14 cellular contexts compared by ENCODE assay signal in genomic region chr15:75739791-75740190, GRCh38. TPM values are rescaled to one million over a fixed set of nuclear protein-coding genes. Genes with fewer than 3 reads are reported as not detected.
DNase-seq lines count a peak whose midpoint lies in the region; ATAC-seq and TF ChIP-seq lines count a peak whose summit lies in the region.
"Had no signal": no experiment of that assay in that cellular context is flagged by ENCODE, and none has a peak within 500 bp of the region (broad histone marks: within the 10 kb centered on the region; RNA-seq: fewer than 3 reads in every experiment).

No MANE protein-coding gene starts in this region.

- H3K4me1 Mint-ChIP-seq in CD14-positive monocyte: peaks cover 35% of the 10 kb centered on the region
- peaks cover 7 to 16% (median 14%) of the 10 kb centered on the region in 3 donors for H3K4me1 Mint-ChIP-seq in CD8-positive, alpha-beta memory T cell
- H3K4me1 Mint-ChIP-seq in activated naive CD8-positive, alpha-beta T cell treated with anti-CD3 and anti-CD28 coated beads, Interleukin-2, amount 10 ng/mL, durations not matched to agents 7 days and 5 days: peaks cover 5% of the 10 kb centered on the region
- peaks cover 0 to 3% of the 10 kb centered on the region in 2 donors for H3K4me1 Mint-ChIP-seq in natural killer cell treated with Interleukin-12 subunit alpha and Interleukin-12 subunit beta and Interleukin-15 and Interleukin-18, amount 100 ng/mL, for 72 hours (ENCODE audit: low read depth in 2 of 2)

- H3K36me3 Mint-ChIP-seq in CD14-positive monocyte: no peaks in the 10 kb centered on the region
- no peaks in the 10 kb centered on the region for H3K36me3 Mint-ChIP-seq in CD8-positive, alpha-beta memory T cell
- no peaks in the 10 kb centered on the region for H3K36me3 Mint-ChIP-seq in activated naive CD8-positive, alpha-beta T cell treated with anti-CD3 and anti-CD28 coated beads, Interleukin-2, amount 10 ng/mL, durations not matched to agents 7 days and 5 days
- no peaks in the 10 kb centered on the region for H3K36me3 Mint-ChIP-seq in natural killer cell treated with Interleukin-12 subunit alpha and Interleukin-12 subunit beta and Interleukin-15 and Interleukin-18, amount 100 ng/mL, for 72 hours

- H3K27ac Mint-ChIP-seq in CD14-positive monocyte: peak overlapping the region in 4 of 7 donors; percentile 15 to 92 (median 82)
- H3K27ac Mint-ChIP-seq in CD8-positive, alpha-beta memory T cell: peak overlapping the region in 4 of 8 donors; percentile 55 to 81 (median 74)
- no peak overlapping the region for H3K27ac Mint-ChIP-seq in activated naive CD8-positive, alpha-beta T cell treated with anti-CD3 and anti-CD28 coated beads, Interleukin-2, amount 10 ng/mL, durations not matched to agents 7 days and 5 days
- H3K27ac Mint-ChIP-seq in natural killer cell treated with Interleukin-12 subunit alpha and Interleukin-12 subunit beta and Interleukin-15 and Interleukin-18, amount 100 ng/mL, for 72 hours: no peak overlapping the region

- H3K9me3 Mint-ChIP-seq in CD14-positive monocyte: peaks cover 0 to 4% (median 0%) of the 10 kb centered on the region in 7 donors
- no peaks in the 10 kb centered on the region for H3K9me3 Mint-ChIP-seq in CD8-positive, alpha-beta memory T cell
- H3K9me3 Mint-ChIP-seq in activated naive CD8-positive, alpha-beta T cell treated with anti-CD3 and anti-CD28 coated beads, Interleukin-2, amount 10 ng/mL, durations not matched to agents 7 days and 5 days: no peaks in the 10 kb centered on the region
- H3K9me3 Mint-ChIP-seq in natural killer cell treated with Interleukin-12 subunit alpha and Interleukin-12 subunit beta and Interleukin-15 and Interleukin-18, amount 100 ng/mL, for 72 hours: no peaks in the 10 kb centered on the region

- intact Hi-C loops in CD14-positive monocyte (cut with micrococcal nuclease): no loop called here

- H3K4me1 ChIP-seq in CD8-positive, alpha-beta memory T cell (ENCODE audit: insufficient read depth, low read length): peaks cover 10% of the 10 kb centered on the region
- H3K4me1 ChIP-seq in gastroesophageal sphincter: peaks cover 0 to 31% (median 0%) of the 10 kb centered on the region in 3 donors
- H3K4me1 ChIP-seq: prostate gland had no signal

- ATAC-seq in activated naive CD8-positive, alpha-beta T cell treated with anti-CD3 and anti-CD28 coated beads, Interleukin-2, amount 10 ng/mL, durations not matched to agents 7 days and 5 days (ENCODE audit: low read depth): no peak
- no peak for ATAC-seq in natural killer cell treated with Interleukin-12 subunit alpha and Interleukin-12 subunit beta and Interleukin-15 and Interleukin-18, amount 100 ng/mL, for 72 hours
- no peak for ATAC-seq in HG03196 (IDR thresholded peaks at IDR 0.05; ENCODE audit: unreplicated experiment)
- no peak for ATAC-seq in gastroesophageal sphincter

- CTCF ChIA-PET in CD8-positive, alpha-beta memory T cell (lab: Charles Lee): interaction anchor here (1.1 kb wide), 1 partner anchor 12 kb away, joined by 3 read pairs; no protein-coding TSS in a partner anchor

- H3K36me3 ChIP-seq in CD8-positive, alpha-beta memory T cell (ENCODE audit: insufficient read depth, low read length): no peaks in the 10 kb centered on the region
- H3K36me3 ChIP-seq in gastroesophageal sphincter: no peaks in the 10 kb centered on the region
- H3K36me3 ChIP-seq: prostate gland had no signal

- no peak overlapping the region for H3K4me3 ChIP-seq in CD8-positive, alpha-beta memory T cell (ENCODE audit: low read length)
- H3K4me3 ChIP-seq in gastroesophageal sphincter: no peak overlapping the region

- no peaks in the 10 kb centered on the region for H3K9me3 ChIP-seq in CD8-positive, alpha-beta memory T cell (ENCODE audit: low read length)
- no peaks in the 10 kb centered on the region for H3K9me3 ChIP-seq in gastroesophageal sphincter
- H3K9me3 ChIP-seq: prostate gland had no signal

- POLR2A ChIA-PET in CD8-positive, alpha-beta memory T cell (lab: Charles Lee): no interaction called here
- POLR2A ChIA-PET in activated naive CD8-positive, alpha-beta T cell treated with anti-CD3 and anti-CD28 coated beads, Interleukin-2, amount 10 ng/mL, durations not matched to agents 7 days and 5 days (lab: Charles Lee): no interaction called here

- H3K27ac ChIP-seq in CD8-positive, alpha-beta memory T cell (ENCODE audit: low read depth, low read length): no peak overlapping the region
- H3K27ac ChIP-seq in gastroesophageal sphincter: no peak overlapping the region
- H3K27ac ChIP-seq: HL-60, prostate gland had no signal

- TF ChIP-seq CTCF in CD14-positive monocyte (IDR thresholded peaks at IDR 0.05): no peak
- TF ChIP-seq CTCF in gastroesophageal sphincter (IDR thresholded peaks at IDR 0.05): no peak

- no peak for TF ChIP-seq EP300 in gastroesophageal sphincter (IDR thresholded peaks at IDR 0.05)

- H3K27me3 ChIP-seq in CD8-positive, alpha-beta memory T cell (ENCODE audit: insufficient read depth, low read length, poor library complexity, severe bottlenecking): no peaks in the 10 kb centered on the region
- no peaks in the 10 kb centered on the region for H3K27me3 ChIP-seq in gastroesophageal sphincter

- no peak for TF ChIP-seq POLR2A in gastroesophageal sphincter (IDR thresholded peaks at IDR 0.05)

- H3K27me3 Mint-ChIP-seq in CD14-positive monocyte (ENCODE audit: low read depth in 3 of 3): peaks cover 5 to 11% (median 6%) of the 10 kb centered on the region in 3 donors
- H3K27me3 Mint-ChIP-seq in CD8-positive, alpha-beta memory T cell: peaks cover 31 to 36% of the 10 kb centered on the region in 2 donors
- peaks cover 24% of the 10 kb centered on the region for H3K27me3 Mint-ChIP-seq in activated naive CD8-positive, alpha-beta T cell treated with anti-CD3 and anti-CD28 coated beads, Interleukin-2, amount 10 ng/mL, durations not matched to agents 7 days and 5 days
- H3K27me3 Mint-ChIP-seq in natural killer cell treated with Interleukin-12 subunit alpha and Interleukin-12 subunit beta and Interleukin-15 and Interleukin-18, amount 100 ng/mL, for 72 hours: peaks cover 28 to 34% of the 10 kb centered on the region in 2 donors

- peak overlapping the region; percentile 27 to 96 for H3K4me3 Mint-ChIP-seq in CD14-positive monocyte
- H3K4me3 Mint-ChIP-seq in CD8-positive, alpha-beta memory T cell: peak overlapping the region in 6 of 7 donors; percentile 68 to 87 (median 80)
- peak overlapping the region; percentile 51 for H3K4me3 Mint-ChIP-seq in activated naive CD8-positive, alpha-beta T cell treated with anti-CD3 and anti-CD28 coated beads, Interleukin-2, amount 10 ng/mL, durations not matched to agents 7 days and 5 days
- H3K4me3 Mint-ChIP-seq in natural killer cell treated with Interleukin-12 subunit alpha and Interleukin-12 subunit beta and Interleukin-15 and Interleukin-18, amount 100 ng/mL, for 72 hours: peak overlapping the region; percentile 54

- DNase-seq in CD14-positive monocyte (ENCODE audit: low spot score) (no peak), HCEC 1CT (no peak), NCI-H1694 treated with DMSO at 0.1 percent for 48 hours (lab: John Stamatoyannopoulos, UW) (no peak)
- DNase-seq in CD8-positive, alpha-beta memory T cell: no peak
- DNase-seq in activated naive CD8-positive, alpha-beta T cell treated with anti-CD3 and anti-CD28 coated beads, Interleukin-2, amount 10 ng/mL, durations not matched to agents 7 days and 5 days: no peak
- peak; percentile 32 for DNase-seq in natural killer cell treated with Interleukin-12 subunit alpha and Interleukin-12 subunit beta and Interleukin-15 and Interleukin-18, amount 100 ng/mL, for 72 hours (ENCODE audit: low spot score)
- DNase-seq: activated CD4-positive, CD25-positive, alpha-beta regulatory T cell treated with anti-CD3 and anti-CD28 coated beads, Interleukin-2, amount 50 U/mL, for 72 hours; activated naive CD4-positive, alpha-beta T cell treated with anti-CD3 and anti-CD28 coated beads, Interleukin-2, amount 50 U/mL, for 16 hours; NCI-H187; NCI-H526 had no signal

- WGBS in gastroesophageal sphincter (ENCODE audit: low coverage in 1 of 2), 2 donors: 100% methylated on average over 3 of the region's 5 CpGs; no CpG with 5 or more reads in 1 of the 2 donors

RNA-seq across cellular contexts. Expression of gene CSPG4, which starts 27.1 kb away (rescaled TPM):
- not detected for polyA plus RNA-seq in CD14-positive monocyte
- not detected for total RNA-seq in CD8-positive, alpha-beta memory T cell
- not detected for polyA plus RNA-seq in CD8-positive, alpha-beta memory T cell
- not detected for total RNA-seq in activated naive CD8-positive, alpha-beta T cell treated with anti-CD3 and anti-CD28 coated beads, Interleukin-2, amount 10 ng/mL, durations not matched to agents 7 days and 5 days
- not detected for total RNA-seq in natural killer cell treated with Interleukin-12 subunit alpha and Interleukin-12 subunit beta and Interleukin-15 and Interleukin-18, amount 100 ng/mL, for 72 hours
- total RNA-seq in gastroesophageal sphincter: 100 to 1,000 TPM in 3 of 4 donors, 10 to 100 TPM in 1; 98.7 to 396 (median 151) TPM

Comparison
In these comparisons a context has a peak if more than half of its experiments do, and no peak if none do; other contexts are left out.
1. H3K27ac Mint-ChIP-seq: peak in CD14-positive monocyte (4 of 7); none in activated naive CD8-positive, alpha-beta T cell treated with anti-CD3 and anti-CD28 coated beads, Interleukin-2, amount 10 ng/mL, durations not matched to agents 7 days and 5 days (single experiment) and natural killer cell treated with Interleukin-12 subunit alpha and Interleukin-12 subunit beta and Interleukin-15 and Interleukin-18, amount 100 ng/mL, for 72 hours (0 of 2).
2. RNA of gene CSPG4, which starts 27.1 kb away (total RNA-seq): 98.7 to 396 TPM in gastroesophageal sphincter; not detected in CD8-positive, alpha-beta memory T cell, not detected in activated naive CD8-positive, alpha-beta T cell treated with anti-CD3 and anti-CD28 coated beads, Interleukin-2, amount 10 ng/mL, durations not matched to agents 7 days and 5 days and not detected in natural killer cell treated with Interleukin-12 subunit alpha and Interleukin-12 subunit beta and Interleukin-15 and Interleukin-18, amount 100 ng/mL, for 72 hours; every median in the first group is over 10 times any median in the second.
3. Peak in every context shown above with its lines, with median percentiles within 50 percentile points of each other: H3K4me3 Mint-ChIP-seq.